8 cellular contexts compared by ENCODE assay signal in genomic region chr3:170222647-170223541, GRCh38. TPM values are rescaled to one million over a fixed set of nuclear protein-coding genes. Genes with fewer than 3 reads are reported as not detected.
A peak's percentile ranks its signal among the peaks of the same experiment; 100 is the strongest.
DNase-seq lines count a peak whose midpoint lies in the region; ATAC-seq and TF ChIP-seq lines count a peak whose summit lies in the region.

No MANE protein-coding gene starts in this region.

- H3K4me3 ChIP-seq in SK-N-MC (peak overlapping the region; percentile 88), iPS-15b (ENCODE audit: low read depth, low read length) (peak overlapping the region; percentile 92), skeletal muscle cell (ENCODE audit: low read depth, low read length) (peak overlapping the region; percentile 82)

- peak in 9 of 10 experiments; percentile 1 to 49 (median 22) for DNase-seq in CD4-positive, alpha-beta T cell
- no peak for DNase-seq in SK-N-MC (ENCODE audit: low read depth, low spot score)
- DNase-seq in astrocyte of the hippocampus (ENCODE audit: low read depth, low spot score), result peak; percentile 72
- no peak for DNase-seq in skeletal muscle cell (ENCODE audit: low read depth)
- DNase-seq in T1000 (lab: John Stamatoyannopoulos, UW), result no peak

- H3K27me3 ChIP-seq in CD4-positive, alpha-beta T cell (ENCODE audit: control insufficient read depth, insufficient read depth, low read length), result no peaks in the 10 kb centered on the region
- no peaks in the 10 kb centered on the region for H3K27me3 ChIP-seq in iPS-15b (ENCODE audit: control insufficient read depth, insufficient read depth, low read length)

- POLR2A ChIA-PET in CD4-positive, alpha-beta T cell (lab: Charles Lee), result interaction anchor here (0.5 to 2.5 kb wide), 15 partner anchors 10 to 646 kb away, joined by 3 to 20 read pairs (median 4); partner anchors contain the start of genes GPR160, PHC3, SEC62 and SKIL

- no peak for TF ChIP-seq CTCF in CD4-positive, alpha-beta T cell (IDR thresholded peaks at IDR 0.05)

- H3K4me1 Mint-ChIP-seq in CD4-positive, alpha-beta T cell (ENCODE audit: low read depth), result peaks cover 40% of the 10 kb centered on the region

- H3K9me3 Mint-ChIP-seq in CD4-positive, alpha-beta T cell, result no peaks in the 10 kb centered on the region

- peak overlapping the region; percentile 94 for H3K9ac ChIP-seq in SK-N-MC (ENCODE audit: insufficient read length)
- H3K9ac ChIP-seq in iPS-15b (ENCODE audit: low read depth, low read length), result peak overlapping the region; percentile 100

- peak overlapping the region; percentile 55 for H3K27ac ChIP-seq in CD4-positive, alpha-beta T cell (ENCODE audit: low read depth, low read length)
- H3K27ac ChIP-seq in SK-N-MC, result peak overlapping the region; percentile 15

- intact Hi-C loops in CD4-positive, alpha-beta T cell (cut with DNase I, micrococcal nuclease), result loop anchor here (2.0 to 5.0 kb wide), 7 partner anchors 34 to 456 kb away; partner anchors contain the start of genes SKIL (in 2 of the 2), ACTRT3 (in 1 of the 2), GPR160 (in 1 of the 2) and PHC3 (in 1 of the 2)

- H3K4me1 ChIP-seq in iPS-15b (ENCODE audit: control insufficient read depth, insufficient read depth, low read length), result no peaks in the 10 kb centered on the region

- no peaks in the 10 kb centered on the region; the same call in 1 of the 2 replicates for H3K36me3 ChIP-seq in SK-N-MC (ENCODE audit: insufficient read depth, low read length)
- no peaks in the 10 kb centered on the region for H3K36me3 ChIP-seq in iPS-15b (ENCODE audit: control insufficient read depth, insufficient read depth, low read length)

- no peaks in the 10 kb centered on the region for H3K9me3 ChIP-seq in CD4-positive, alpha-beta T cell (ENCODE audit: control insufficient read depth, low read length)
- H3K9me3 ChIP-seq in SK-N-MC (ENCODE audit: low read depth, low read length) (no peaks in the 10 kb centered on the region), iPS-15b (ENCODE audit: control insufficient read depth, insufficient read depth, low read length) (no peaks in the 10 kb centered on the region)

- no peaks in the 10 kb centered on the region for H3K27me3 Mint-ChIP-seq in CD4-positive, alpha-beta T cell

- CTCF ChIA-PET in CD4-positive, alpha-beta T cell (lab: Charles Lee), result interaction anchor here (0.7 to 1.6 kb wide), 2 partner anchors 41 to 85 kb away, joined by 3 read pairs; partner anchors contain the start of gene PHC3

- H3K4me3 Mint-ChIP-seq in CD4-positive, alpha-beta T cell, result peak overlapping the region; percentile 95

- ATAC-seq in CD4-positive, alpha-beta T cell (ENCODE audit: poor library complexity), result peak; percentile 64
- ATAC-seq in GM19328 (IDR thresholded peaks at IDR 0.05; ENCODE audit: unreplicated experiment) (peak; percentile 36), HG03520 (IDR thresholded peaks at IDR 0.05; ENCODE audit: unreplicated experiment) (peak; percentile 28)

- H3K36me3 Mint-ChIP-seq in CD4-positive, alpha-beta T cell (ENCODE audit: low read depth), result peaks cover 14% of the 10 kb centered on the region

- H3K27ac Mint-ChIP-seq in CD4-positive, alpha-beta T cell, result peak overlapping the region; percentile 93

RNA-seq across cellular contexts. Expression of gene PRKCI, which starts 0.7 kb away (rescaled TPM):
- total RNA-seq in CD4-positive, alpha-beta T cell, result 10 to 100 TPM; 16.4 to 18.0 TPM

RNA-seq across cellular contexts. Expression of gene PHC3, which starts 41.4 kb away (rescaled TPM):
- 100 to 1,000 TPM; 143 to 150 TPM for total RNA-seq in CD4-positive, alpha-beta T cell

Comparison
In these comparisons a context has a peak if more than half of its experiments do, and no peak if none do; other contexts are left out.
1. DNase-seq: peak in CD4-positive, alpha-beta T cell (9 of 10) and astrocyte of the hippocampus (single experiment); none in SK-N-MC (single experiment), skeletal muscle cell (single experiment) and T1000 (single experiment).
2. Peak in every context shown above with its lines, with median percentiles within 50 percentile points of each other: ATAC-seq and H3K4me3 ChIP-seq.